In the genomic region with DNA sequence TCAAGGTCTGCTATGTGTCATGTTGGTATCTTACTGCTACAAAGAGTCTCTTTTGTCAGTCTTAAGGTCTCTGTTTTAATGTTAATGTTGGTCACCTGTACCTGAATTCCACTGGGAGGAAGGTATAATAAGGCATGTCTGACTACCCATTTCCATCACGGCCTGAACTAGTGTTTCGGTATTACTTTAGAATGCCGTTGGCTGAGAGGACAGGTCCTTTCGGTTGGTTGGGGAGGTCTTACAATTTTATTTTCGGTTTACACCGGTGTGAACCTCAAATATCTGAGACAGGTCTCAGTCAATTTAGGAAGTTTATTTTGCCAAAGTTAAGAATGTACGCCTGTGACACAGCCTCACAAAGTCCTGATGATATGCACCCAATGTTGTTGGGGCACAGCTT, we compare ENCODE assay signal across 16 cellular contexts.
"Had no signal": no experiment of that assay in that cellular context is flagged by ENCODE, and none has a peak within 500 bp of the region (broad histone marks: within the 10 kb centered on the region; RNA-seq: fewer than 3 reads in every experiment).

No MANE protein-coding gene starts in this region.

- H3K36me3 ChIP-seq: colonic mucosa, neutrophil, right atrium auricular region, sigmoid colon had no signal

- H3K27ac Mint-ChIP-seq: naive thymus-derived CD8-positive, alpha-beta T cell had no signal

- ATAC-seq: left lobe of liver; mucosa of descending colon; naive thymus-derived CD8-positive, alpha-beta T cell had no signal

- DNase-seq: colonic mucosa; dermis blood vessel endothelial cell; foreskin melanocyte; head of caudate nucleus; hippocampal formation; islet precursor cell; mammary epithelial cell; mucosa of descending colon; naive thymus-derived CD8-positive, alpha-beta T cell; sigmoid colon; stimulated activated naive CD4-positive, alpha-beta T cell treated with Interleukin-2 at 50 U/mL for 16 hours had no signal

- H3K27ac ChIP-seq: colonic mucosa, neutrophil, right atrium auricular region, sigmoid colon, skin epidermis had no signal

- H3K9me3 ChIP-seq: colonic mucosa, mucosa of descending colon, neutrophil, right atrium auricular region, sigmoid colon had no signal

- H3K27me3 Mint-ChIP-seq: naive thymus-derived CD8-positive, alpha-beta T cell; type B pancreatic cell had no signal

- H3K4me3 ChIP-seq: colonic mucosa, mucosa of descending colon, right atrium auricular region, sigmoid colon, skin epidermis had no signal

- H3K36me3 Mint-ChIP-seq: naive thymus-derived CD8-positive, alpha-beta T cell; type B pancreatic cell had no signal

- H3K9me3 Mint-ChIP-seq: type B pancreatic cell had no signal

- H3K27me3 ChIP-seq: colonic mucosa, neutrophil, right atrium auricular region, sigmoid colon had no signal

- H3K4me1 ChIP-seq: colonic mucosa, right atrium auricular region, sigmoid colon had no signal

- H3K4me3 Mint-ChIP-seq: naive thymus-derived CD8-positive, alpha-beta T cell; type B pancreatic cell had no signal
